ENCODE assay signal across 28 cellular contexts in the genomic region with DNA sequence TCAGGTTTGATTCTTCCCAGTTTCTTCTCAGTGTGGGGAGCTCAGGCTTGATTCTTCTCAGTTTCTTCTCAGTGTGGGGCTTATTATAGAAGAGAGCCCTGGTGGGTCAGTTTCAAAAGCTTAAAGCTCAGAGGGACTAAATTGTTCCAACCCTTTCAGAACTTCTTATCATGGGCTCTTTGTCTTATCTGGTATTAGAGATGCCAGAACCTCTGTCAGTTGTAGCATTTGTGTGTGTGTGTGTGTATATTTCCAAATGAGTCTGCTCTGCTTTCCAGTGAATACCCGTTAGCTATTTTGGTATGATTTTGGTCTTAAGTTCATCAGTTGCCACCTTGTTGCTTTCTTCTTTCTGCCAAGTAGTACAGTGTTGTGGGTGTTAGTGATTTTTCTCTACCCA. TPM values are rescaled to one million over a fixed set of nuclear protein-coding genes. Genes with fewer than 3 reads are reported as not detected.
"Had no signal": no experiment of that assay in that cellular context is flagged by ENCODE, and none has a peak within 500 bp of the region (broad histone marks: within the 10 kb centered on the region; RNA-seq: fewer than 3 reads in every experiment).

No MANE protein-coding gene starts in this region.

- H3K4me3 ChIP-seq: hepatocyte, lower lobe of right lung, pancreas, prostate gland, right lobe of liver, smooth muscle cell, stomach, testis, thyroid gland, transverse colon, upper lobe of left lung, vagina had no signal

- H3K27ac ChIP-seq: hepatocyte, lower lobe of right lung, pancreas, prostate gland, right lobe of liver, stomach, testis, thyroid gland, transverse colon, upper lobe of left lung, vagina had no signal

- H3K27me3 Mint-ChIP-seq: naive B cell; stimulated activated memory B cell treated with anti-CD40 and anti-IgM and Interleukin-4, amounts not matched to agents 10 μg/mL and 1 μg/mL and 100 μg/mL, for 72 hours had no signal

- H3K4me1 Mint-ChIP-seq: mesothelial cell of epicardium; natural killer cell; nephron progenitor cell; stimulated activated memory B cell treated with anti-CD40 and anti-IgM and Interleukin-4, amounts not matched to agents 10 μg/mL and 1 μg/mL and 100 μg/mL, for 72 hours had no signal

- ATAC-seq: lower lobe of right lung; natural killer cell; pancreas; right lobe of liver; stimulated activated memory B cell treated with anti-CD40 and anti-IgM and Interleukin-4, amounts not matched to agents 10 μg/mL and 1 μg/mL and 100 μg/mL, for 72 hours; stimulated activated naive CD8-positive, alpha-beta T cell treated with anti-CD3 and anti-CD28 coated beads, Interleukin-15, Interleukin-2, amounts not matched to agents 100 U/mL and 50 U/mL, for 24 hours had no signal

- DNase-seq: islet precursor cell; lower lobe of right lung; mammary epithelial cell; mesendoderm; naive B cell; natural killer cell; nephron progenitor cell; pancreas; posterior cingulate gyrus; right lobe of liver; stimulated activated CD4-positive, alpha-beta T cell treated with anti-CD3 and anti-CD28 coated beads, Interleukin-1b, Interleukin-23, amount 100 ng/mL, for 48 hours; stimulated activated CD4-positive, alpha-beta T cell treated with anti-CD3 and anti-CD28 coated beads, Interleukin-2, amount 100 ng/mL, for 48 hours; stimulated activated CD4-positive, alpha-beta T cell treated with anti-CD3 and anti-CD28 coated beads, Interleukin-4, amount 100 ng/mL, for 4 hours; stimulated activated CD8-positive, alpha-beta memory T cell treated with anti-CD3 and anti-CD28 coated beads, Interleukin-4, amount 100 ng/mL, for 48 hours; stimulated activated naive CD8-positive, alpha-beta T cell treated with anti-CD3 and anti-CD28 coated beads, Interleukin-15, Interleukin-2, amounts not matched to agents 100 U/mL and 50 U/mL, for 24 hours; stomach; testis; thyroid gland; transverse colon; upper lobe of left lung had no signal

- H3K4me3 Mint-ChIP-seq: mesothelial cell of epicardium; naive B cell; natural killer cell; nephron progenitor cell; stimulated activated memory B cell treated with anti-CD40 and anti-IgM and Interleukin-4, amounts not matched to agents 10 μg/mL and 1 μg/mL and 100 μg/mL, for 72 hours had no signal

- H3K4me1 ChIP-seq: lower lobe of right lung, pancreas, prostate gland, right lobe of liver, stomach, testis, transverse colon, upper lobe of left lung, vagina had no signal

- H3K27ac Mint-ChIP-seq: mesothelial cell of epicardium; natural killer cell; nephron progenitor cell; stimulated activated memory B cell treated with anti-CD40 and anti-IgM and Interleukin-4, amounts not matched to agents 10 μg/mL and 1 μg/mL and 100 μg/mL, for 72 hours had no signal

- H3K27me3 ChIP-seq: hepatocyte, pancreas, right lobe of liver, stomach, testis, thyroid gland, transverse colon, upper lobe of left lung, vagina had no signal

- H3K36me3 Mint-ChIP-seq: natural killer cell had no signal

- H3K36me3 ChIP-seq: lower lobe of right lung, pancreas, prostate gland, right lobe of liver, thyroid gland, transverse colon, upper lobe of left lung, vagina had no signal

- H3K9me3 Mint-ChIP-seq: naive B cell; natural killer cell; stimulated activated memory B cell treated with anti-CD40 and anti-IgM and Interleukin-4, amounts not matched to agents 10 μg/mL and 1 μg/mL and 100 μg/mL, for 72 hours had no signal

- H3K9me3 ChIP-seq: lower lobe of right lung, pancreas, prostate gland, right lobe of liver, stomach, testis, thyroid gland, transverse colon, upper lobe of left lung, vagina had no signal

RNA-seq across cellular contexts. Expression of a gene that starts 53.9 kb away (rescaled TPM):
- total RNA-seq: hepatocyte, lower lobe of right lung, mammary epithelial cell, mononuclear cell, natural killer cell, prostate gland, testis, thyroid gland, transverse colon, upper lobe of left lung, vagina had no signal
- polyA plus RNA-seq: hepatocyte, stomach, urinary bladder had no signal
